9 cellular contexts compared by ENCODE assay signal in genomic region chr17:31068291-31068690, GRCh38. TPM values are rescaled to one million over a fixed set of nuclear protein-coding genes. Genes with fewer than 3 reads are reported as not detected.
A peak's percentile ranks its signal among the peaks of the same experiment; 100 is the strongest.
DNase-seq lines count a peak whose midpoint lies in the region; ATAC-seq, FAIRE-seq and TF ChIP-seq lines count a peak whose summit lies in the region.
"Had no signal": no experiment of that assay in that cellular context is flagged by ENCODE, and none has a peak within 500 bp of the region (broad histone marks: within the 10 kb centered on the region; RNA-seq: fewer than 3 reads in every experiment).

No MANE protein-coding gene starts in this region.

- H3K9me3 ChIP-seq in ascending aorta (no peaks in the 10 kb centered on the region), HepG2 (ENCODE audit: low read length) (no peaks in the 10 kb centered on the region)

- BruUV-seq in HepG2 (replicated peaks; lab: Mats Ljungman, UMichigan) = no TSS peak

- no peaks in the 10 kb centered on the region for H3K9me3 Mint-ChIP-seq in CD14-positive monocyte

- no peak overlapping the region for H2AFZ ChIP-seq in HepG2 (ENCODE audit: low read length)

- no peaks in the 10 kb centered on the region for H3K79me2 ChIP-seq in HepG2 (ENCODE audit: insufficient read depth, low read length)

- no peaks in the 10 kb centered on the region for H4K20me1 ChIP-seq in HepG2 (ENCODE audit: insufficient read depth, low read length)

- no peak overlapping the region for H3K9ac ChIP-seq in HepG2 (ENCODE audit: insufficient read depth, low read depth, low read length)

- DNase-seq in CD14-positive monocyte (ENCODE audit: low spot score) = no peak
- DNase-seq in HFF-Myc (ENCODE audit: extremely low read depth, low read depth) = no peak
- DNase-seq in SK-N-DZ (ENCODE audit: low spot score) = peak; percentile 29
- DNase-seq in ascending aorta (ENCODE audit: low spot score in 2 of 2) = peak in 1 of 2 donors; percentile 58
- DNase-seq in HepG2 (ENCODE audit: low spot score) = peak; percentile 37
- DNase-seq in stimulated activated naive CD4-positive, alpha-beta T cell (lab: John Stamatoyannopoulos, UW) = peak in 5 of 6 experiments; percentile 1 to 11 (median 3)
- DNase-seq in NCI-H345 (lab: John Stamatoyannopoulos, UW) = no peak

- FAIRE-seq in HepG2 (lab: Jason Lieb, UNC) = peak; percentile 53
- FAIRE-seq: islet of Langerhans had no signal

- TF ChIP-seq CTCF in CD14-positive monocyte (IDR thresholded peaks at IDR 0.05) = peak; percentile 69
- TF ChIP-seq CTCF in HFF-Myc (IDR thresholded peaks at IDR 0.05; ENCODE audit: low read depth, low read length, missing control alignments) = peak; percentile 70
- peak in 2 of 3 experiments; percentile 8 to 28 for TF ChIP-seq CTCF in ascending aorta (IDR thresholded peaks at IDR 0.05)
- peak; percentile 67 for TF ChIP-seq CTCF in HepG2 (CRISPR knock-in tag; IDR thresholded peaks at IDR 0.05)

- peak; percentile 77 for ATAC-seq in HepG2
- no peak for ATAC-seq in HG02981 (IDR thresholded peaks at IDR 0.05; ENCODE audit: unreplicated experiment)

- TF ChIP-seq RAD21 in HepG2 (CRISPR knock-in tag; IDR thresholded peaks at IDR 0.05) = 0 out of 2 replicates have a peak, but pooled peaks have one; percentile 23

- no peak overlapping the region for H3K4me2 ChIP-seq in HepG2 (ENCODE audit: low read depth, low read length)

- POLR2A ChIA-PET in HepG2 (lab: Yijun Ruan, JAX) = no interaction called here

- no peaks in the 10 kb centered on the region for H3K36me3 Mint-ChIP-seq in CD14-positive monocyte

- H3K4me1 ChIP-seq in ascending aorta (peaks cover 0 to 5% of the 10 kb centered on the region in 2 donors), HepG2 (ENCODE audit: insufficient read depth, low read length) (peaks cover 15% of the 10 kb centered on the region)

- CTCF ChIA-PET in HepG2 (lab: Yijun Ruan, JAX; ENCODE audit: low intra/inter-chr PET ratio, low total read pairs) = no interaction called here

- in situ Hi-C loops in HepG2 (cut with HindIII; ENCODE audit: extremely low pct_ligation_motif_present, low pct_unique_long_range_greater_than_20kb) = no loop called here

- H3K4me3 ChIP-seq in HFF-Myc (replicated peaks; ENCODE audit: low read depth, low read length) (no peak overlapping the region), ascending aorta (no peak overlapping the region), HepG2 (replicated peaks in 1 of 3; ENCODE audit: insufficient read depth in 1 of 3, low read depth in 2 of 3, low read length in 3 of 3) (no peak overlapping the region)

- H3K36me3 ChIP-seq in ascending aorta (peaks cover 0 to 4% of the 10 kb centered on the region in 2 donors), HepG2 (replicated peaks in 1 of 2; ENCODE audit: control insufficient read depth in 1 of 2, insufficient read depth in 2 of 2, low read length in 2 of 2) (no peaks in the 10 kb centered on the region)

- no peak overlapping the region for H3K4me3 Mint-ChIP-seq in CD14-positive monocyte

- no peak for TF ChIP-seq POLR2A in HepG2 (IDR thresholded peaks at IDR 0.05; ENCODE audit: insufficient read depth in 1 of 2, low read depth in 2 of 2, low read length in 2 of 2)

- H3K27ac Mint-ChIP-seq in CD14-positive monocyte = peak overlapping the region; percentile 62 to 83 (median 76)

- TF ChIP-seq EP300 in HepG2 (IDR thresholded peaks at IDR 0.05; ENCODE audit: low read depth in 2 of 2, low read length in 2 of 2) (no peak), HepG2 (CRISPR knock-in tag; IDR thresholded peaks at IDR 0.05; ENCODE audit: borderline replicate concordance) (no peak)

- H3K27me3 Mint-ChIP-seq in CD14-positive monocyte (ENCODE audit: low read depth in 3 of 3) = peaks cover 0 to 2% (median 0%) of the 10 kb centered on the region in 3 donors

- peaks cover 21% of the 10 kb centered on the region for H3K4me1 Mint-ChIP-seq in CD14-positive monocyte

- H3K27me3 ChIP-seq in ascending aorta = no peaks in the 10 kb centered on the region
- no peaks in the 10 kb centered on the region for H3K27me3 ChIP-seq in HepG2 (ENCODE audit: control insufficient read depth in 1 of 2, insufficient read depth in 2 of 2, low read length in 2 of 2)

- H3K27ac ChIP-seq in ascending aorta = peak overlapping the region in 1 of 2 donors; percentile 6
- no peak overlapping the region for H3K27ac ChIP-seq in HepG2 (ENCODE audit: extremely low read length, insufficient read depth, low read length)

- intact Hi-C loops in CD14-positive monocyte (cut with micrococcal nuclease) (loop anchor here in 1 of 2 donors (10.0 kb wide), 1 partner anchor 53 kb away; no protein-coding TSS in a partner anchor), ascending aorta (cut with DNase I) (no loop called here), HepG2 (cut with micrococcal nuclease; ENCODE audit: unreplicated experiment) (loop anchor here (5.0 kb wide), 2 partner anchors 34 to 56 kb away; no protein-coding TSS in a partner anchor)

- WGBS in HepG2 (ENCODE audit: low lambda C conversion rate) = 29% methylated on average over 4 of the region's 4 CpGs

TF ChIP-seq in HepG2, 621 proteins besides CTCF, POLR2A, EP300 and RAD21 (continues in another document):
- TF ChIP-seq NFYC (CRISPR knock-in tag; IDR thresholded peaks at IDR 0.05) = no peak
- no peak for TF ChIP-seq ATF7-NPFF (CRISPR knock-in tag; IDR thresholded peaks at IDR 0.05; ENCODE audit: low read depth)
- TF ChIP-seq, protein P1, sequence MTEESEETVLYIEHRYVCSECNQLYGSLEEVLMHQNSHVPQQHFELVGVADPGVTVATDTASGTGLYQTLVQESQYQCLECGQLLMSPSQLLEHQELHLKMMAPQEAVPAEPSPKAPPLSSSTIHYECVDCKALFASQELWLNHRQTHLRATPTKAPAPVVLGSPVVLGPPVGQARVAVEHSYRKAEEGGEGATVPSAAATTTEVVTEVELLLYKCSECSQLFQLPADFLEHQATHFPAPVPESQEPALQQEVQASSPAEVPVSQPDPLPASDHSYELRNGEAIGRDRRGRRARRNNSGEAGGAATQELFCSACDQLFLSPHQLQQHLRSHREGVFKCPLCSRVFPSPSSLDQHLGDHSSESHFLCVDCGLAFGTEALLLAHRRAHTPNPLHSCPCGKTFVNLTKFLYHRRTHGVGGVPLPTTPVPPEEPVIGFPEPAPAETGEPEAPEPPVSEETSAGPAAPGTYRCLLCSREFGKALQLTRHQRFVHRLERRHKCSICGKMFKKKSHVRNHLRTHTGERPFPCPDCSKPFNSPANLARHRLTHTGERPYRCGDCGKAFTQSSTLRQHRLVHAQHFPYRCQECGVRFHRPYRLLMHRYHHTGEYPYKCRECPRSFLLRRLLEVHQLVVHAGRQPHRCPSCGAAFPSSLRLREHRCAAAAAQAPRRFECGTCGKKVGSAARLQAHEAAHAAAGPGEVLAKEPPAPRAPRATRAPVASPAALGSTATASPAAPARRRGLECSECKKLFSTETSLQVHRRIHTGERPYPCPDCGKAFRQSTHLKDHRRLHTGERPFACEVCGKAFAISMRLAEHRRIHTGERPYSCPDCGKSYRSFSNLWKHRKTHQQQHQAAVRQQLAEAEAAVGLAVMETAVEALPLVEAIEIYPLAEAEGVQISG (CRISPR knock-in tag; IDR thresholded peaks at IDR 0.05) = 0 out of 2 replicates have a peak, but pooled peaks have one; percentile 20

RNA-seq across cellular contexts. Expression of gene NF1, which starts 26.5 kb away (rescaled TPM):
- polyA plus RNA-seq in CD14-positive monocyte (1 to 10 TPM; 1.2 to 2.1 TPM), HepG2 (2011; rRNA removed) (26.5 and 26.8 TPM in 2 replicates)
- 11.8 and 14.5 TPM in 2 replicates for polyA plus RNA-seq in SK-N-DZ (2014; cell fraction: cytosol; rRNA removed)
- 11.6 and 19.6 TPM in 2 replicates for polyA plus RNA-seq in SK-N-DZ (2014; cell fraction: nucleus; rRNA removed)
- total RNA-seq in ascending aorta (25.0 TPM), HepG2 (2016; rRNA removed; fragmentation: Illumina TruSeq; extraction: Trizol) (21.5 and 35.4 TPM in 2 replicates)
- 17.1 and 28.3 TPM in 2 replicates for total RNA-seq in HepG2 (2016; cell fraction: cytosol; rRNA removed; fragmentation: Illumina TruSeq; extraction: Trizol; ENCODE audit: low read depth)
- total RNA-seq in HepG2 (2016; cell fraction: insoluble cytoplasmic fraction; rRNA removed; fragmentation: Illumina TruSeq; extraction: Trizol) = 18.5 and 33.9 TPM in 2 replicates
- total RNA-seq in HepG2 (2016; cell fraction: membrane; rRNA removed; fragmentation: Illumina TruSeq; extraction: Trizol) = 11.5 and 14.4 TPM in 2 replicates
- total RNA-seq in HepG2 (2016; cell fraction: nucleus; rRNA removed; fragmentation: Illumina TruSeq; extraction: Trizol) = 47.7 and 52.4 TPM in 2 replicates
- polyA plus RNA-seq in HepG2 (2011; cell fraction: cytosol; rRNA removed) = 14.5 and 21.4 TPM in 2 replicates
- 41.8 and 42.7 TPM in 2 replicates for polyA plus RNA-seq in HepG2 (2011; cell fraction: nucleus; rRNA removed)
- polyA plus RNA-seq in HepG2 (2012) = 15.1 and 18.4 TPM in 2 replicates
- 0.50 and 0.57 TPM in 2 replicates for polyA plus RNA-seq in HepG2 (2016; cell fraction: cytosol; fragmentation: Illumina TruSeq; extraction: Trizol; ENCODE audit: low read depth)
- 19.3 and 19.5 TPM in 2 replicates for polyA plus RNA-seq in HepG2 (2016; cell fraction: insoluble cytoplasmic fraction; fragmentation: Illumina TruSeq; extraction: Trizol; ENCODE audit: low read depth)
- 1.2 and 1.3 TPM in 2 replicates for polyA plus RNA-seq in HepG2 (2016; cell fraction: membrane; fragmentation: Illumina TruSeq; extraction: Trizol; ENCODE audit: low read depth)
- polyA plus RNA-seq in HepG2 (2016; cell fraction: nucleus; fragmentation: Illumina TruSeq; extraction: Trizol; ENCODE audit: insufficient read depth, low read depth) = 19.1 and 25.9 TPM in 2 replicates
- polyA minus RNA-seq in HepG2 (2011; rRNA and poly(A)+ RNA removed; ENCODE audit: low replicate concordance) = 108 and 118 TPM in 2 replicates
- polyA minus RNA-seq in HepG2 (2011; cell fraction: cytosol; rRNA and poly(A)+ RNA removed) = 59.6 and 76.9 TPM in 2 replicates
- 229 and 246 TPM in 2 replicates for polyA minus RNA-seq in HepG2 (2011; cell fraction: nucleus; rRNA and poly(A)+ RNA removed)

Comparison
In these comparisons a context has a peak if more than half of its experiments do, and no peak if none do; other contexts are left out.
1. DNase-seq: peak in SK-N-DZ (single experiment), HepG2 (single experiment) and stimulated activated naive CD4-positive, alpha-beta T cell (5 of 6); none in CD14-positive monocyte (single experiment), HFF-Myc (single experiment) and NCI-H345 (single experiment).
2. CTCF ChIP-seq: peak in every context shown above with its lines; median percentile 70 in HFF-Myc; 69 in CD14-positive monocyte; 67 in HepG2; 18 in ascending aorta.